Comparison of ENCODE assay signal across 8 cellular contexts in genomic region chr22:44180706-44181032, GRCh38. TPM values are rescaled to one million over a fixed set of nuclear protein-coding genes. Genes with fewer than 3 reads are reported as not detected.
DNase-seq lines count a peak whose midpoint lies in the region; ATAC-seq and TF ChIP-seq lines count a peak whose summit lies in the region.

A gene with protein sequence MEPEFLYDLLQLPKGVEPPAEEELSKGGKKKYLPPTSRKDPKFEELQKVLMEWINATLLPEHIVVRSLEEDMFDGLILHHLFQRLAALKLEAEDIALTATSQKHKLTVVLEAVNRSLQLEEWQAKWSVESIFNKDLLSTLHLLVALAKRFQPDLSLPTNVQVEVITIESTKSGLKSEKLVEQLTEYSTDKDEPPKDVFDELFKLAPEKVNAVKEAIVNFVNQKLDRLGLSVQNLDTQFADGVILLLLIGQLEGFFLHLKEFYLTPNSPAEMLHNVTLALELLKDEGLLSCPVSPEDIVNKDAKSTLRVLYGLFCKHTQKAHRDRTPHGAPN (plus strand): TSS chr22:44180925. CDS start chr22:44183330, 2,405 bp downstream.

- CTCF ChIA-PET in MCF 10A (lab: Yijun Ruan, JAX): interaction anchor here (0.5 kb wide), 1 partner anchor 103 kb away, joined by 4 read pairs; no protein-coding TSS in a partner anchor

- H3K36me3 ChIP-seq in neutrophil: peaks cover 26% of the 10 kb centered on the region

- H3K27ac ChIP-seq in neutrophil: peak within 1 kb of the TSS; percentile 98

- peaks cover 14% of the 10 kb centered on the region for H3K4me1 Mint-ChIP-seq in MCF 10A (ENCODE audit: insufficient read depth, unreplicated experiment)

- no peaks in the 10 kb centered on the region for H3K36me3 Mint-ChIP-seq in MCF 10A (ENCODE audit: insufficient read depth, unreplicated experiment)

- peak within 1 kb of the TSS; percentile 81 to 89 for H3K4me3 ChIP-seq in neutrophil (ENCODE audit: low read depth in 1 of 2, low read length in 1 of 2)

- no peaks in the 10 kb centered on the region for H3K9me3 ChIP-seq in neutrophil

- no peak within 1 kb of the TSS for H3K27ac Mint-ChIP-seq in MCF 10A (ENCODE audit: low read depth, unreplicated experiment)

- TF ChIP-seq CTCF in MCF 10A (IDR thresholded peaks at IDR 0.05; ENCODE audit: unreplicated experiment) (no peak), neutrophil (IDR thresholded peaks at IDR 0.05) (no peak)

- H3K27me3 ChIP-seq in neutrophil: no peaks in the 10 kb centered on the region

- no peak within 1 kb of the TSS for H3K4me3 Mint-ChIP-seq in MCF 10A (ENCODE audit: unreplicated experiment)

- intact Hi-C loops in MCF 10A (cut with micrococcal nuclease): no loop called here

- DNase-seq in stimulated activated CD4-positive, alpha-beta T cell treated with anti-CD3 and anti-CD28 coated beads, Interleukin-12 subunit alpha, Interleukin-12 subunit beta, amount 100 ng/mL, for 4 hours: peak; percentile 13
- no peak for DNase-seq in stimulated activated CD4-positive, alpha-beta T cell treated with anti-CD3 and anti-CD28 coated beads, Interleukin-4, amount 100 ng/mL, for 1 hour
- DNase-seq in NOMO-1 treated with dmso at 0.1 percent for 144 hours (lab: John Stamatoyannopoulos, UW; ENCODE audit: unreplicated experiment) (peak; percentile 25), MCF 10A (ENCODE audit: unreplicated experiment) (peak; percentile 13), NCI-H1694 treated with DMSO at 0.1 percent for 48 hours (lab: John Stamatoyannopoulos, UW) (no peak), NCI-H2081 treated with DMSO at 0.1 percent for 48 hours (lab: John Stamatoyannopoulos, UW) (no peak)

- no TSS peak for BruUV-seq in MCF 10A (replicated peaks; lab: Mats Ljungman, UMichigan)

- H3K27me3 Mint-ChIP-seq in MCF 10A (ENCODE audit: insufficient read depth, unreplicated experiment): peaks cover 69% of the 10 kb centered on the region

- POLR2A ChIA-PET in MCF 10A (lab: Yijun Ruan, JAX): interaction anchor here (1.0 to 1.5 kb wide), 2 partner anchors 15 to 22 kb away, joined by 3 read pairs; no protein-coding TSS in a partner anchor

- H3K9me3 Mint-ChIP-seq in MCF 10A (ENCODE audit: unreplicated experiment): no peaks in the 10 kb centered on the region

- no peak for ATAC-seq in HG02588 (IDR thresholded peaks at IDR 0.05; ENCODE audit: unreplicated experiment)

- H3K4me1 ChIP-seq in neutrophil (ENCODE audit: control insufficient read depth in 1 of 2, insufficient read depth in 1 of 2, low read depth in 1 of 2, low read length in 1 of 2): peaks cover 61% of the 10 kb centered on the region in 2 experiments

RNA-seq across cellular contexts. Expression of the gene that starts here (rescaled TPM):
- total RNA-seq in MCF 10A (2022): 0.23 TPM in 1 of 2 replicates, not detected in the other

Comparison
In these comparisons a context has a peak if more than half of its experiments do, and no peak if none do; other contexts are left out.
1. DNase-seq: peak in stimulated activated CD4-positive, alpha-beta T cell treated with anti-CD3 and anti-CD28 coated beads, Interleukin-12 subunit alpha, Interleukin-12 subunit beta, amount 100 ng/mL, for 4 hours (single experiment) and NOMO-1 treated with dmso at 0.1 percent for 144 hours (single experiment); none in stimulated activated CD4-positive, alpha-beta T cell treated with anti-CD3 and anti-CD28 coated beads, Interleukin-4, amount 100 ng/mL, for 1 hour (single experiment), NCI-H1694 treated with DMSO at 0.1 percent for 48 hours (single experiment) and NCI-H2081 treated with DMSO at 0.1 percent for 48 hours (single experiment).
2. Peak in DNase-seq in MCF 10A; RNA of the gene not detected or under 1 TPM.